Comparison of ENCODE assay signal across 20 cellular contexts in the genomic region with DNA sequence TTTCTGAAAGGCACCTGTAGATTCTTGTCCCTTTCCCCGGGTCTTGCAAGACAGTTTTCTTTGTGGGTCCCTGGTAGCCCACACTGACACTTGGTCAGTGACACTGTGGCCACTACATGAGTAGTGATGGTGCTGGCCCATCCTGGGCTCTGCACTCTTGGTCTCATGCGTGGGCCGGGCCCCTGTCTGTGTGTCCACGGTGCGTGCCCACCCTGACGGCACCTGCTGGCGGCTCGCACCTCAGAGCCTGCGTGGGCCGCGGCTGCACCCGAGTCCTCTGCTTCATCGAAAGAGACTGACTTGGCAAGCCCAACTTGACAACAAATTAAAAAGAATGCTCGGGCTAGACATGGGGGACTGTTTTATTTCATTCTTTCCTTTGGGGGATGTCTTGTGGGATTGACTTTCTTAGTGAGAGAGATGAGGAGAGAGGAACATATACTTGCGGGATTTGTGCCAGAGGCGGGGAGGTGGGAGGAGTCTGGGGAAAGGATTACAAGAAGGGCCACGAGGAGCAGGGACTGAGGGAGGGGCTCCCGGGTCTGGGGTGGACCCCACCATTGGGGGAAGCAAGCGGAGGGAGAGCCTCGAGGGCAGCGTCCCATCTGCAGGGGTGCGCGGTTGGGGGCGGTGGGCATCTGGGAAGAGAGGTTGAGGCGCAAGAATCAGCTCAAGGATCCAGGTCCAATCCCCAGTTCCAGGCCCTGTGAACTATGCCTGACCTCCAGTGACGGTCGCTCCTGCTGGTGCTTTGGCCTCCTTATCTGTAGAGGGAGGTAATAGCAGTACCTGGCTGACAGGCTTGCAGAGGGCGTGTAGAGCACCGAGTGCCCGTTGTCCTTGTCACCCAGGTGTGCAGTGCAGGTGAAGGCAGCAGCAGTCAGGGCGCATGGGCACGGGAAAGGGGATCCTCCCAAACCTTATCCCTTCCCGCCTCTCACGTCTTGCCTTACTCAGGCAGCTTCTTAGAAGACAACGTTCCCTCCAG. TPM values are rescaled to one million over a fixed set of nuclear protein-coding genes. Genes with fewer than 3 reads are reported as not detected.
"Had no signal": no experiment of that assay in that cellular context is flagged by ENCODE, and none has a peak within 500 bp of the region (broad histone marks: within the 10 kb centered on the region; RNA-seq: fewer than 3 reads in every experiment).

No MANE protein-coding gene starts in this region.

- H3K4me3 ChIP-seq: coronary artery, gastrocnemius medialis, heart right ventricle, prostate gland, thoracic aorta, vagina had no signal

- H3K9me3 Mint-ChIP-seq: activated CD4-positive, alpha-beta T cell treated with anti-CD3 and anti-CD28 coated beads, Interleukin-2, amount 10 ng/mL, durations not matched to agents 7 days and 5 days; activated naive CD4-positive, alpha-beta T cell treated with anti-CD3 and anti-CD28 coated beads, Interleukin-2, amount 10 ng/mL, durations not matched to agents 7 days and 5 days; activated T-helper 2 cell treated with anti-CD3 and anti-CD28 coated beads, Interferon-gamma antibody, Interleukin-2, Interleukin-4, amounts not matched to agents 10 μg/mL and 5 μg/mL and 100 μg/mL, durations not matched to agents 14 hours and 24 hours and 36 hours; stimulated activated naive CD8-positive, alpha-beta T cell treated with anti-CD3 and anti-CD28 coated beads, Interleukin-15, Interleukin-2, amounts not matched to agents 100 ng/mL and 50 ng/mL, for 24 hours had no signal

- H3K36me3 ChIP-seq: gastrocnemius medialis, prostate gland, thoracic aorta, vagina had no signal

- H3K27ac Mint-ChIP-seq: activated CD4-positive, alpha-beta T cell treated with anti-CD3 and anti-CD28 coated beads, Interleukin-2, amount 10 ng/mL, durations not matched to agents 7 days and 5 days; activated naive CD4-positive, alpha-beta T cell treated with anti-CD3 and anti-CD28 coated beads, Interleukin-2, amount 10 ng/mL, durations not matched to agents 7 days and 5 days; activated T-helper 2 cell treated with anti-CD3 and anti-CD28 coated beads, Interferon-gamma antibody, Interleukin-2, Interleukin-4, amounts not matched to agents 10 μg/mL and 5 μg/mL and 100 μg/mL, durations not matched to agents 14 hours and 24 hours and 36 hours; naive thymus-derived CD4-positive, alpha-beta T cell; stimulated activated naive CD8-positive, alpha-beta T cell treated with anti-CD3 and anti-CD28 coated beads, Interleukin-15, Interleukin-2, amounts not matched to agents 100 ng/mL and 50 ng/mL, for 24 hours; T-cell had no signal

- H3K4me1 Mint-ChIP-seq: activated naive CD4-positive, alpha-beta T cell treated with anti-CD3 and anti-CD28 coated beads, Interleukin-2, amount 10 ng/mL, durations not matched to agents 7 days and 5 days; T-cell had no signal

- H3K4me1 ChIP-seq: gastrocnemius medialis, prostate gland, vagina had no signal

- H3K36me3 Mint-ChIP-seq: activated naive CD4-positive, alpha-beta T cell treated with anti-CD3 and anti-CD28 coated beads, Interleukin-2, amount 10 ng/mL, durations not matched to agents 7 days and 5 days; naive thymus-derived CD4-positive, alpha-beta T cell; T-cell had no signal

- H3K27ac ChIP-seq: coronary artery, gastrocnemius medialis, prostate gland, thoracic aorta, vagina, VCaP had no signal

- H3K27me3 ChIP-seq: gastrocnemius medialis, heart right ventricle, vagina had no signal

- H3K4me3 Mint-ChIP-seq: activated CD4-positive, alpha-beta T cell treated with anti-CD3 and anti-CD28 coated beads, Interleukin-2, amount 10 ng/mL, durations not matched to agents 7 days and 5 days; activated naive CD4-positive, alpha-beta T cell treated with anti-CD3 and anti-CD28 coated beads, Interleukin-2, amount 10 ng/mL, durations not matched to agents 7 days and 5 days; naive thymus-derived CD4-positive, alpha-beta T cell; stimulated activated naive CD8-positive, alpha-beta T cell treated with anti-CD3 and anti-CD28 coated beads, Interleukin-15, Interleukin-2, amounts not matched to agents 100 ng/mL and 50 ng/mL, for 24 hours; T-cell had no signal

- H3K27me3 Mint-ChIP-seq: stimulated activated naive CD8-positive, alpha-beta T cell treated with anti-CD3 and anti-CD28 coated beads, Interleukin-15, Interleukin-2, amounts not matched to agents 100 ng/mL and 50 ng/mL, for 24 hours had no signal

- ATAC-seq: gastrocnemius medialis; naive thymus-derived CD4-positive, alpha-beta T cell; T-cell had no signal

- H3K9me3 ChIP-seq: gastrocnemius medialis, heart right ventricle, prostate gland, thoracic aorta, vagina had no signal

- DNase-seq: activated CD4-positive, alpha-beta T cell treated with anti-CD3 and anti-CD28 coated beads, Interleukin-2, amount 10 ng/mL, durations not matched to agents 7 days and 5 days; activated CD8-positive, alpha-beta memory T cell treated with anti-CD3 and anti-CD28 coated beads for 24 hours; activated naive CD4-positive, alpha-beta T cell treated with anti-CD3 and anti-CD28 coated beads, Interleukin-2, amount 10 ng/mL, durations not matched to agents 7 days and 5 days; activated T-cell treated with anti-CD3 and anti-CD28 coated beads for 4 hours; effector CD8-positive, alpha-beta T cell; gastrocnemius medialis; kidney; naive thymus-derived CD4-positive, alpha-beta T cell; occipital lobe; stimulated activated CD4-positive, alpha-beta T cell treated with anti-CD3 and anti-CD28 coated beads, Interleukin-2, amount 100 ng/mL, for 48 hours; T-cell; T1000 had no signal

RNA-seq across cellular contexts. Expression of a gene that starts 37.8 kb away (rescaled TPM):
- total RNA-seq: activated T-helper 2 cell treated with anti-CD3 and anti-CD28 coated beads, Interferon-gamma antibody, Interleukin-2, Interleukin-4, amounts not matched to agents 10 μg/mL and 5 μg/mL and 100 μg/mL, durations not matched to agents 14 hours and 24 hours and 36 hours had no signal
- polyA plus RNA-seq: naive thymus-derived CD4-positive, alpha-beta T cell had no signal

RNA-seq across cellular contexts. Expression of a gene that starts 57.9 kb away (rescaled TPM):
- total RNA-seq: activated CD4-positive, alpha-beta T cell treated with anti-CD3 and anti-CD28 coated beads, Interleukin-2, amount 10 ng/mL, durations not matched to agents 7 days and 5 days; activated T-helper 2 cell treated with anti-CD3 and anti-CD28 coated beads, Interferon-gamma antibody, Interleukin-2, Interleukin-4, amounts not matched to agents 10 μg/mL and 5 μg/mL and 100 μg/mL, durations not matched to agents 14 hours and 24 hours and 36 hours; naive thymus-derived CD4-positive, alpha-beta T cell had no signal
- polyA plus RNA-seq: naive thymus-derived CD4-positive, alpha-beta T cell had no signal
